ENCODE assay signal across 1 cellular context in genomic region chr5:133846478-133847226, GRCh38.
TF ChIP-seq lines count a peak whose summit lies in the region.

No MANE protein-coding gene starts in this region.

TF ChIP-seq in GM12878, 131 proteins besides CTCF, POLR2A, EP300 and RAD21 (continued from another document):
- no peak for TF ChIP-seq CUX1 (IDR thresholded peaks at IDR 0.05; ENCODE audit: insufficient replicate concordance, low read depth, low read length)
- no peak for TF ChIP-seq ZNF274 (IDR thresholded peaks at IDR 0.05; ENCODE audit: insufficient read depth, insufficient read length)
- TF ChIP-seq, protein P1, sequence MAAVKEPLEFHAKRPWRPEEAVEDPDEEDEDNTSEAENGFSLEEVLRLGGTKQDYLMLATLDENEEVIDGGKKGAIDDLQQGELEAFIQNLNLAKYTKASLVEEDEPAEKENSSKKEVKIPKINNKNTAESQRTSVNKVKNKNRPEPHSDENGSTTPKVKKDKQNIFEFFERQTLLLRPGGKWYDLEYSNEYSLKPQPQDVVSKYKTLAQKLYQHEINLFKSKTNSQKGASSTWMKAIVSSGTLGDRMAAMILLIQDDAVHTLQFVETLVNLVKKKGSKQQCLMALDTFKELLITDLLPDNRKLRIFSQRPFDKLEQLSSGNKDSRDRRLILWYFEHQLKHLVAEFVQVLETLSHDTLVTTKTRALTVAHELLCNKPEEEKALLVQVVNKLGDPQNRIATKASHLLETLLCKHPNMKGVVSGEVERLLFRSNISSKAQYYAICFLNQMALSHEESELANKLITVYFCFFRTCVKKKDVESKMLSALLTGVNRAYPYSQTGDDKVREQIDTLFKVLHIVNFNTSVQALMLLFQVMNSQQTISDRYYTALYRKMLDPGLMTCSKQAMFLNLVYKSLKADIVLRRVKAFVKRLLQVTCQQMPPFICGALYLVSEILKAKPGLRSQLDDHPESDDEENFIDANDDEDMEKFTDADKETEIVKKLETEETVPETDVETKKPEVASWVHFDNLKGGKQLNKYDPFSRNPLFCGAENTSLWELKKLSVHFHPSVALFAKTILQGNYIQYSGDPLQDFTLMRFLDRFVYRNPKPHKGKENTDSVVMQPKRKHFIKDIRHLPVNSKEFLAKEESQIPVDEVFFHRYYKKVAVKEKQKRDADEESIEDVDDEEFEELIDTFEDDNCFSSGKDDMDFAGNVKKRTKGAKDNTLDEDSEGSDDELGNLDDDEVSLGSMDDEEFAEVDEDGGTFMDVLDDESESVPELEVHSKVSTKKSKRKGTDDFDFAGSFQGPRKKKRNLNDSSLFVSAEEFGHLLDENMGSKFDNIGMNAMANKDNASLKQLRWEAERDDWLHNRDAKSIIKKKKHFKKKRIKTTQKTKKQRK (IDR thresholded peaks at IDR 0.05; ENCODE audit: low read depth, low read length) = no peak
- 0 out of 2 replicates have a peak, but pooled peaks have one; percentile 23 for TF ChIP-seq EED (IDR thresholded peaks at IDR 0.05; ENCODE audit: low read depth)
- TF ChIP-seq ZNF217 (IDR thresholded peaks at IDR 0.05) = no peak
- no peak for TF ChIP-seq TBL1XR1 (IDR thresholded peaks at IDR 0.05; ENCODE audit: low read depth, low read length)
- no peak for TF ChIP-seq ZBTB11 (CRISPR knock-in tag; IDR thresholded peaks at IDR 0.05)
- peak in 1 of 2 experiments; percentile 16; a peak in 1 of 4 replicates for TF ChIP-seq IKZF2 (IDR thresholded peaks at IDR 0.05)
- peak; percentile 35; the same call in 1 of the 2 replicates for TF ChIP-seq IKZF1 (conservative IDR thresholded peaks at IDR 0.05)
- no peak for TF ChIP-seq RBBP5 (conservative IDR thresholded peaks at IDR 0.05)
- TF ChIP-seq, protein P2, sequence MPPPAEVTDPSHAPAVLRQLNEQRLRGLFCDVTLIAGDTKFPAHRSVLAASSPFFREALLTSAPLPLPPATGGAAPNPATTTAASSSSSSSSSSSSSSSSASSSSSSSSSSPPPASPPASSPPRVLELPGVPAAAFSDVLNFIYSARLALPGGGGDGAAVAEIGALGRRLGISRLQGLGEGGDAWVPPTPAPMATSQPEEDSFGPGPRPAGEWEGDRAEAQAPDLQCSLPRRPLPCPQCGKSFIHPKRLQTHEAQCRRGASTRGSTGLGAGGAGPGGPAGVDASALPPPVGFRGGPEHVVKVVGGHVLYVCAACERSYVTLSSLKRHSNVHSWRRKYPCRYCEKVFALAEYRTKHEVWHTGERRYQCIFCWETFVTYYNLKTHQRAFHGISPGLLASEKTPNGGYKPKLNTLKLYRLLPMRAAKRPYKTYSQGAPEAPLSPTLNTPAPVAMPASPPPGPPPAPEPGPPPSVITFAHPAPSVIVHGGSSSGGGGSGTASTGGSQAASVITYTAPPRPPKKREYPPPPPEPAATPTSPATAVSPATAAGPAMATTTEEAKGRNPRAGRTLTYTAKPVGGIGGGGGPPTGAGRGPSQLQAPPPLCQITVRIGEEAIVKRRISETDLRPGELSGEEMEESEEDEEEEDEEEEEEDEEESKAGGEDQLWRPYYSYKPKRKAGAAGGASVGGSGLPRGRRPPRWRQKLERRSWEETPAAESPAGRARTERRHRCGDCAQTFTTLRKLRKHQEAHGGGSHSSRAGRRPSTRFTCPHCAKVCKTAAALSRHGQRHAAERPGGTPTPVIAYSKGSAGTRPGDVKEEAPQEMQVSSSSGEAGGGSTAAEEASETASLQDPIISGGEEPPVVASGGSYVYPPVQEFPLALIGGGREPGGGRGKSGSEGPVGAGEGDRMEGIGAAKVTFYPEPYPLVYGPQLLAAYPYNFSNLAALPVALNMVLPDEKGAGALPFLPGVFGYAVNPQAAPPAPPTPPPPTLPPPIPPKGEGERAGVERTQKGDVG (CRISPR knock-in tag; IDR thresholded peaks at IDR 0.05) = no peak
